20 cellular contexts compared by ENCODE assay signal in the genomic region with DNA sequence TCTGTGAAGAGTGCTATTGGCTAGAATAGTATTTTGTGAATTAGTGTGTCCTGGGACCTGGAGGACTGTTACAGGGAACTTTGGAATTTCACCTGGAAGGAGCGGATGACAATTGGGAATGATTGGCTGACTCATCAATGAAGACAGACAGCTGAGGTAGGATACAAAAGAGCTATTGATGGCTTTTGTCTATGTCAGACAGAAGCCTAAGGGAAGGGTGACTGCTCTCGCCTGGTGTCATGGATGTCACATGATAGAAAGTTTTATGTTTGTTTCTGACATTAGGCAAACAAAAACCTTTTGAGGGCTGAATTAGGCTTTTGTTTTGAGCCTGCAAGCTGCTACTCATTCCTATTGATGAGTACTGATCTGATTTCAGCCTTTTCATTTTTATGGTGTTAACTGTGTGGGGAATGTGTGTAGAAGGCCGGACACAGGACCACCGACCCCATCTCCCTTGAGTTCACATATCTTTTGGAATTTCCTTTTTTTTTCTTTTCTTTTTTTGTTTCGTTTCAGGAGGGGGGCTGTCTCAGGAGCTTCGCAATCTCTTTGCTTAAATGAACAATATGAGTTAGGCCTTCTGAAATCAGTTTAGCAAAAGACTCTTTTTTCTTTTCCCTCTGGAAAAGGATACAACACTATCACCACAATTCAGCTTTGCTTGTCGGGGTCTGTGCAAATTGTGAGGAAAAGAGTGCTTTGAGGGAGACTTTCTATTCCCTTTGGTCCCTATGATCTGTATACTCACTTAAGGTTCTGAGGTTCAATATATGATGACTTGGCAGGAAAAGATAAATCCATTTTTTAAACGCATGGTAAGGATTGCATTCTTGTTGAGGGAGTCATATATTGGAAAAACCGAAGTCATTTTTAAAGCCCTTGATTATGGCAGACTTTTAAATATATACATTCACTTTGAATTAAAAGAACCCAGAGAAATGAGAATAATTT.
DNase-seq lines count a peak whose midpoint lies in the region; ATAC-seq and TF ChIP-seq lines count a peak whose summit lies in the region.
"Had no signal": no experiment of that assay in that cellular context is flagged by ENCODE, and none has a peak within 500 bp of the region (broad histone marks: within the 10 kb centered on the region; RNA-seq: fewer than 3 reads in every experiment).

No MANE protein-coding gene starts in this region.

- no peaks in the 10 kb centered on the region for H3K27me3 Mint-ChIP-seq in progenitor cell of endocrine pancreas
- H3K27me3 Mint-ChIP-seq: activated naive CD8-positive, alpha-beta T cell treated with anti-CD3 and anti-CD28 coated beads, Interleukin-2, amount 10 ng/mL, durations not matched to agents 7 days and 5 days had no signal

- H3K9me3 ChIP-seq in HUES48 (ENCODE audit: control insufficient read depth, insufficient read depth, low read length) = no peaks in the 10 kb centered on the region
- H3K9me3 ChIP-seq in upper lobe of left lung = no peaks in the 10 kb centered on the region
- H3K9me3 ChIP-seq: esophagus squamous epithelium had no signal

- DNase-seq in iPS DF 4.7 (ENCODE audit: extremely low read depth, low spot score) (peak; percentile 22), progenitor cell of endocrine pancreas (ENCODE audit: low spot score, unreplicated experiment) (no peak), upper lobe of left lung (no peak)
- DNase-seq in stimulated activated naive CD4-positive, alpha-beta T cell (lab: John Stamatoyannopoulos, UW) = no peak
- DNase-seq: activated CD8-positive, alpha-beta memory T cell treated with anti-CD3 and anti-CD28 coated beads for 24 hours; activated naive CD8-positive, alpha-beta T cell treated with anti-CD3 and anti-CD28 coated beads, Interleukin-2, amount 10 ng/mL, durations not matched to agents 7 days and 5 days; dermis blood vessel endothelial cell; esophagus squamous epithelium; left cardiac atrium; NCI-H1417 treated with DMSO at 0.1 percent for 48 hours; NCI-H2227 treated with DMSO at 0.1 percent for 48 hours; WERI-Rb-1 had no signal

- H3K4me1 ChIP-seq in HUES48 (ENCODE audit: control insufficient read depth, insufficient read depth, low read length) (peaks cover 10% of the 10 kb centered on the region), upper lobe of left lung (no peaks in the 10 kb centered on the region)
- H3K4me1 ChIP-seq: esophagus squamous epithelium, parathyroid adenoma had no signal

- H3K27ac Mint-ChIP-seq in progenitor cell of endocrine pancreas = peak overlapping the region; percentile 52
- H3K27ac Mint-ChIP-seq: activated naive CD8-positive, alpha-beta T cell treated with anti-CD3 and anti-CD28 coated beads, Interleukin-2, amount 10 ng/mL, durations not matched to agents 7 days and 5 days; activated T-helper 1 cell treated with anti-CD3 and anti-CD28 coated beads, Interleukin-12 subunit alpha, Interleukin-12 subunit beta, Interleukin-2, Interleukin-4 antibody, amounts not matched to agents 30 ng/mL and 10 ng/mL and 1 ng/mL, durations not matched to agents 14 hours and 24 hours and 36 hours had no signal

- WGBS in upper lobe of left lung, 2 donors = 78 to 84% methylated on average over 9 of the region's 9 CpGs

- no peak for TF ChIP-seq CTCF in progenitor cell of endocrine pancreas (IDR thresholded peaks at IDR 0.05; ENCODE audit: unreplicated experiment)
- no peak for TF ChIP-seq CTCF in upper lobe of left lung (IDR thresholded peaks at IDR 0.05)

- H3K9me3 Mint-ChIP-seq in progenitor cell of endocrine pancreas (ENCODE audit: low read depth) = no peaks in the 10 kb centered on the region
- H3K9me3 Mint-ChIP-seq: activated T-helper 1 cell treated with anti-CD3 and anti-CD28 coated beads, Interleukin-12 subunit alpha, Interleukin-12 subunit beta, Interleukin-2, Interleukin-4 antibody, amounts not matched to agents 30 ng/mL and 10 ng/mL and 1 ng/mL, durations not matched to agents 14 hours and 24 hours and 36 hours had no signal

- H3K9ac ChIP-seq in HUES48 (ENCODE audit: low read depth, low read length) = no peak overlapping the region
- H3K9ac ChIP-seq: parathyroid adenoma had no signal

- H3K27ac ChIP-seq in HUES48 (ENCODE audit: low read depth, low read length) (peak overlapping the region; percentile 57), angular gyrus (ENCODE audit: low read depth, low read length) (peak overlapping the region; percentile 84), upper lobe of left lung (no peak overlapping the region)
- H3K27ac ChIP-seq: esophagus squamous epithelium, HL-60, parathyroid adenoma, skin epidermis, WERI-Rb-1 had no signal

- H3K4me3 ChIP-seq in HUES48 (ENCODE audit: low read depth, low read length) (no peak overlapping the region), upper lobe of left lung (no peak overlapping the region)
- H3K4me3 ChIP-seq: esophagus squamous epithelium, skin epidermis had no signal

- no peaks in the 10 kb centered on the region for H3K36me3 Mint-ChIP-seq in progenitor cell of endocrine pancreas (ENCODE audit: insufficient read depth)
- H3K36me3 Mint-ChIP-seq: activated naive CD8-positive, alpha-beta T cell treated with anti-CD3 and anti-CD28 coated beads, Interleukin-2, amount 10 ng/mL, durations not matched to agents 7 days and 5 days had no signal

- TF ChIP-seq EP300 in upper lobe of left lung (IDR thresholded peaks at IDR 0.05) = no peak

- peaks cover 15% of the 10 kb centered on the region for H3K4me1 Mint-ChIP-seq in progenitor cell of endocrine pancreas (ENCODE audit: low read depth)
- H3K4me1 Mint-ChIP-seq: activated naive CD8-positive, alpha-beta T cell treated with anti-CD3 and anti-CD28 coated beads, Interleukin-2, amount 10 ng/mL, durations not matched to agents 7 days and 5 days had no signal

- H3K36me3 ChIP-seq in HUES48 (ENCODE audit: control insufficient read depth, insufficient read depth, low read length) = no peaks in the 10 kb centered on the region
- no peaks in the 10 kb centered on the region for H3K36me3 ChIP-seq in upper lobe of left lung
- H3K36me3 ChIP-seq: esophagus squamous epithelium, WERI-Rb-1 had no signal

- no peak for ATAC-seq in GM18505 (IDR thresholded peaks at IDR 0.05; ENCODE audit: unreplicated experiment)
- ATAC-seq in HG03521 (IDR thresholded peaks at IDR 0.05; ENCODE audit: unreplicated experiment) = no peak
- no peak for ATAC-seq in upper lobe of left lung (ENCODE audit: low FRiP score in 2 of 2)
- ATAC-seq: left cardiac atrium had no signal

- TF ChIP-seq POLR2A in GM18505 (IDR thresholded peaks at IDR 0.05; ENCODE audit: borderline replicate concordance, extremely low read depth, insufficient read depth, insufficient read length) (no peak), upper lobe of left lung (IDR thresholded peaks at IDR 0.05) (no peak)

- H3K27me3 ChIP-seq in HUES48 (ENCODE audit: control insufficient read depth, insufficient read depth, low read length) (no peaks in the 10 kb centered on the region), upper lobe of left lung (no peaks in the 10 kb centered on the region)
- H3K27me3 ChIP-seq: esophagus squamous epithelium had no signal

- no peak overlapping the region for H3K4me3 Mint-ChIP-seq in progenitor cell of endocrine pancreas (ENCODE audit: low read depth)
- H3K4me3 Mint-ChIP-seq: activated naive CD8-positive, alpha-beta T cell treated with anti-CD3 and anti-CD28 coated beads, Interleukin-2, amount 10 ng/mL, durations not matched to agents 7 days and 5 days; activated T-helper 1 cell treated with anti-CD3 and anti-CD28 coated beads, Interleukin-12 subunit alpha, Interleukin-12 subunit beta, Interleukin-2, Interleukin-4 antibody, amounts not matched to agents 30 ng/mL and 10 ng/mL and 1 ng/mL, durations not matched to agents 14 hours and 24 hours and 36 hours had no signal

Comparison
In these comparisons a context has a peak if more than half of its experiments do, and no peak if none do; other contexts are left out.
1. H3K27ac ChIP-seq: peak in HUES48 (single experiment) and angular gyrus (single experiment); none in upper lobe of left lung (0 of 4).